8 cellular contexts compared by ENCODE assay signal in genomic region chr1:116568925-116569490, GRCh38. TPM values are rescaled to one million over a fixed set of nuclear protein-coding genes. Genes with fewer than 3 reads are reported as not detected.
A peak's percentile ranks its signal among the peaks of the same experiment; 100 is the strongest.
DNase-seq lines count a peak whose midpoint lies in the region; ATAC-seq, FAIRE-seq and TF ChIP-seq lines count a peak whose summit lies in the region.

No MANE protein-coding gene starts in this region.

- TF ChIP-seq POLR2A in GM12878 (IDR thresholded peaks at IDR 0.05; ENCODE audit: low read depth, low read length): peak; percentile 48; the same call in 1 of the 2 replicates

- no peak for DNase-seq in activated CD4-positive, alpha-beta T cell treated with anti-CD3 and anti-CD28 coated beads for 36 hours
- DNase-seq in activated CD4-positive, alpha-beta T cell treated with anti-CD3 and anti-CD28 coated beads for 48 hours: no peak
- no peak for DNase-seq in GM12878 (ENCODE audit: low read depth, low spot score)
- no peak for DNase-seq in neural crest cell (ENCODE audit: low read depth, low spot score)
- DNase-seq in NOMO-1 treated with DMSO at 0.1 percent for 48 hours (lab: John Stamatoyannopoulos, UW; ENCODE audit: unreplicated experiment): no peak
- DNase-seq in urothelium cell line (ENCODE audit: low spot score): no peak

- SMC1A ChIA-PET in GM12878 (lab: Charles Lee; ENCODE audit: uncharacterized antibody, unreplicated experiment): interaction anchor here (0.7 to 2.8 kb wide), 26 partner anchors 11 to 491 kb away, joined by 3 to 65 read pairs (median 4); partner anchors contain the start of gene TTF2

- peak overlapping the region; percentile 62 for H3K27ac Mint-ChIP-seq in activated CD4-positive, alpha-beta T cell treated with anti-CD3 and anti-CD28 coated beads for 36 hours
- H3K27ac Mint-ChIP-seq in IgD-negative memory B cell: peak overlapping the region; percentile 91 to 97 (median 95)
- no peak overlapping the region for H3K27ac Mint-ChIP-seq in neural crest cell (ENCODE audit: unreplicated experiment)

- H3K79me2 ChIP-seq in GM12878 (ENCODE audit: control insufficient read depth, insufficient read depth, low read length): peaks cover 77% of the 10 kb centered on the region

- peaks cover 62% of the 10 kb centered on the region for H3K4me1 Mint-ChIP-seq in activated CD4-positive, alpha-beta T cell treated with anti-CD3 and anti-CD28 coated beads for 36 hours
- H3K4me1 Mint-ChIP-seq in IgD-negative memory B cell (peaks cover 40 to 52% (median 43%) of the 10 kb centered on the region in 3 donors), neural crest cell (peaks cover 26% of the 10 kb centered on the region)

- peaks cover 4% of the 10 kb centered on the region for H3K9me3 Mint-ChIP-seq in activated CD4-positive, alpha-beta T cell treated with anti-CD3 and anti-CD28 coated beads for 36 hours (ENCODE audit: low read depth)
- H3K9me3 Mint-ChIP-seq in IgD-negative memory B cell: peaks cover 0 to 9% (median 5%) of the 10 kb centered on the region in 3 donors
- H3K9me3 Mint-ChIP-seq in neural crest cell: peaks cover 7% of the 10 kb centered on the region

- peaks cover 11% of the 10 kb centered on the region; the same call in 2 of the 3 replicates for H3K9me3 ChIP-seq in GM12878 (replicated peaks; ENCODE audit: control insufficient read depth, insufficient read depth, low read length)

- H3K9ac ChIP-seq in GM12878 (ENCODE audit: control insufficient read depth, insufficient read depth, low read length): peak overlapping the region; percentile 94

- in situ Hi-C loops in GM12878 (cut with MboI): loop anchor here (25.0 kb wide), 1 partner anchor 1093 kb away; no protein-coding TSS in a partner anchor

- BruUV-seq in GM12878 (replicated peaks; lab: Mats Ljungman, UMichigan): TSS peak; percentile 85

- H2AFZ ChIP-seq in GM12878 (ENCODE audit: control insufficient read depth, low read depth, low read length): no peak overlapping the region

- TF ChIP-seq EP300 in GM12878 (IDR thresholded peaks at IDR 0.05; ENCODE audit: borderline replicate concordance in 1 of 2, control insufficient read depth in 1 of 2, low read depth in 2 of 2, low read length in 2 of 2): no peak

- RAD21 ChIA-PET in GM12878 (lab: Charles Lee; ENCODE audit: unreplicated experiment): interaction anchor here (0.7 to 3.7 kb wide), 27 partner anchors 11 to 493 kb away, joined by 3 to 50 read pairs (median 4); partner anchors contain the start of genes CD101 and TTF2

- H3K36me3 ChIP-seq in GM12878 (ENCODE audit: control insufficient read depth in 2 of 2, insufficient read depth in 2 of 2, low read length in 1 of 2): peaks cover 3 to 6% of the 10 kb centered on the region in 2 experiments; a peak in 3 of 4 replicates

- TF ChIP-seq RAD21 in GM12878 (IDR thresholded peaks at IDR 0.05; ENCODE audit: insufficient read depth, low read depth, low read length): no peak

- H3K4me1 ChIP-seq in GM12878 (ENCODE audit: control insufficient read depth, insufficient read depth, low read length): peaks cover 32% of the 10 kb centered on the region

- peaks cover 8% of the 10 kb centered on the region for H3K27me3 Mint-ChIP-seq in activated CD4-positive, alpha-beta T cell treated with anti-CD3 and anti-CD28 coated beads for 36 hours
- H3K27me3 Mint-ChIP-seq in IgD-negative memory B cell: no peaks in the 10 kb centered on the region
- H3K27me3 Mint-ChIP-seq in neural crest cell (ENCODE audit: low read depth): peaks cover 10% of the 10 kb centered on the region

- H3K36me3 Mint-ChIP-seq in activated CD4-positive, alpha-beta T cell treated with anti-CD3 and anti-CD28 coated beads for 36 hours (ENCODE audit: low read depth): peaks cover 17% of the 10 kb centered on the region
- H3K36me3 Mint-ChIP-seq in IgD-negative memory B cell (peaks cover 8% of the 10 kb centered on the region), neural crest cell (ENCODE audit: low read depth) (peaks cover 11% of the 10 kb centered on the region)

- TF ChIP-seq CTCF in GM12878 (IDR thresholded peaks at IDR 0.05 in 2 of 3, conservative IDR thresholded peaks at IDR 0.05 in 1 of 3; ENCODE audit: control insufficient read depth in 2 of 3, extremely low read depth in 1 of 3, insufficient read depth in 1 of 3, low read depth in 3 of 3, low read length in 3 of 3): no peak
- no peak for TF ChIP-seq CTCF in neural crest cell (conservative IDR thresholded peaks at IDR 0.05)

- POLR2A ChIA-PET in activated CD4-positive, alpha-beta T cell treated with anti-CD3 and anti-CD28 coated beads for 36 hours (lab: Charles Lee): interaction anchor here (0.6 to 2.1 kb wide), 4 partner anchors 13 to 514 kb away, joined by 4 to 14 read pairs (median 4); partner anchors contain the start of gene TTF2
- POLR2A ChIA-PET in GM12878 (lab: Charles Lee): interaction anchor here (0.6 to 7.0 kb wide), 18 partner anchors 11 to 492 kb away, joined by 3 to 95 read pairs (median 4); partner anchors contain the start of gene TTF2

- 0% methylated on average over 2 of the region's 2 CpGs for WGBS in GM12878 (ENCODE audit: insufficient coverage, insufficient replicate concordance, low lambda C conversion rate, missing lambda C conversion rate)

- peak overlapping the region; percentile 95 for H3K27ac ChIP-seq in GM12878 (ENCODE audit: control insufficient read depth, insufficient read depth)

- peak overlapping the region; percentile 91 for H3K4me3 Mint-ChIP-seq in activated CD4-positive, alpha-beta T cell treated with anti-CD3 and anti-CD28 coated beads for 36 hours
- peak overlapping the region; percentile 95 to 99 (median 98) for H3K4me3 Mint-ChIP-seq in IgD-negative memory B cell
- H3K4me3 Mint-ChIP-seq in neural crest cell: peak overlapping the region; percentile 80

- FAIRE-seq in GM12878 (lab: Jason Lieb, UNC) (no peak), urothelium cell line (lab: Jason Lieb, UNC) (no peak)

- H3K4me2 ChIP-seq in GM12878 (ENCODE audit: control insufficient read depth, insufficient read depth): peak overlapping the region; percentile 98

- CTCF ChIA-PET in activated CD4-positive, alpha-beta T cell treated with anti-CD3 and anti-CD28 coated beads for 36 hours (lab: Charles Lee): interaction anchor here (0.5 to 2.0 kb wide), 16 partner anchors 11 to 491 kb away, joined by 3 to 11 read pairs (median 3); partner anchors contain the start of gene TTF2
- CTCF ChIA-PET in GM12878 (lab: Yijun Ruan, JAX): interaction anchor here (0.6 to 2.6 kb wide), 14 partner anchors 11 to 559 kb away, joined by 3 to 30 read pairs (median 4); no protein-coding TSS in a partner anchor

- intact Hi-C loops in activated CD4-positive, alpha-beta T cell treated with anti-CD3 and anti-CD28 coated beads for 36 hours (cut with DNase I, micrococcal nuclease): loop anchor here in 1 of 2 experiments (10.0 kb wide), 1 partner anchor 154 kb away; no protein-coding TSS in a partner anchor
- intact Hi-C loops in GM12878 (cut with micrococcal nuclease; ENCODE audit: unreplicated experiment): loop anchor here (1.0 to 2.0 kb wide), 2 partner anchors 9 to 30 kb away; no protein-coding TSS in a partner anchor

- no peaks in the 10 kb centered on the region for H4K20me1 ChIP-seq in GM12878 (ENCODE audit: control insufficient read depth, insufficient read depth)

- H3K4me3 ChIP-seq in GM12878: peak overlapping the region; percentile 97

- no peaks in the 10 kb centered on the region for H3K27me3 ChIP-seq in GM12878 (replicated peaks in 1 of 2; ENCODE audit: control insufficient read depth in 2 of 2, insufficient read depth in 2 of 2, low read length in 1 of 2)

- ATAC-seq in activated CD4-positive, alpha-beta T cell treated with anti-CD3 and anti-CD28 coated beads for 36 hours: no peak
- ATAC-seq in GM12878: no peak
- no peak for ATAC-seq in GM21360 (IDR thresholded peaks at IDR 0.05; ENCODE audit: unreplicated experiment)

TF ChIP-seq in GM12878, 131 proteins besides CTCF, POLR2A, EP300 and RAD21 (continues in another document):
- TF ChIP-seq POLR2AphosphoS2 (IDR thresholded peaks at IDR 0.05; ENCODE audit: low read depth, low read length) (peak; percentile 89), RUNX3 (IDR thresholded peaks at IDR 0.05; ENCODE audit: low read length) (no peak; the same call in 1 of the 2 replicates), TBL1XR1 (IDR thresholded peaks at IDR 0.05; ENCODE audit: low read depth, low read length) (no peak), MXI1 (IDR thresholded peaks at IDR 0.05; ENCODE audit: low read depth, low read length) (0 out of 2 replicates have a peak, but pooled peaks have one; percentile 14), SPI1 (IDR thresholded peaks at IDR 0.05; ENCODE audit: borderline replicate concordance, insufficient read depth, low read depth, low read length) (0 out of 2 replicates have a peak, but pooled peaks have one; percentile 4), BCL3 (IDR thresholded peaks at IDR 0.05; ENCODE audit: borderline replicate concordance, insufficient read depth, low read depth, low read length, poor library complexity, severe bottlenecking) (peak; percentile 11)

RNA-seq across cellular contexts. Expression of gene CD58, which starts 1.8 kb away (rescaled TPM):
- total RNA-seq in activated CD4-positive, alpha-beta T cell treated with anti-CD3 and anti-CD28 coated beads for 36 hours: 10 to 100 TPM; 12.4 to 16.0 TPM
- 29.5 TPM for polyA plus RNA-seq in IgD-negative memory B cell
- total RNA-seq in GM12878 (2013; cell fraction: nucleolus; rRNA removed): 332 and 350 TPM in 2 replicates
- total RNA-seq in GM12878 (2014; rRNA removed): 105 and 127 TPM in 2 replicates
- total RNA-seq in GM12878 (2014; rRNA removed; fragmentation: Illumina TruSeq; extraction: Trizol): 130 and 131 TPM in 2 replicates
- total RNA-seq in GM12878 (2021): 67.7 and 70.4 TPM in 2 replicates
- polyA plus RNA-seq in GM12878 (2011; ENCODE audit: low read depth): 53.2 TPM
- polyA plus RNA-seq in GM12878 (2011; rRNA removed): 172 and 229 TPM in 2 replicates
- polyA plus RNA-seq in GM12878 (2011; cell fraction: cytosol; rRNA removed): 60.9 and 69.0 TPM in 2 replicates
- polyA plus RNA-seq in GM12878 (2011; cell fraction: nucleus; rRNA removed): 101 and 112 TPM in 2 replicates
- polyA plus RNA-seq in GM12878 (2012): 83.8 and 106 TPM in 2 replicates
- 164 and 219 TPM in 2 replicates for polyA plus RNA-seq in GM12878 (2014; fragmentation: Illumina TruSeq; extraction: Trizol)
- polyA plus RNA-seq in GM12878 (2014; fragmentation: Nextera tagmentation; extraction: Ambion mirVana): 100 to 1,000 TPM; 110 to 125 TPM
- polyA plus RNA-seq in GM12878 (2014; rRNA removed): 95.3 and 128 TPM in 2 replicates
- 100 to 1,000 TPM; 241 to 252 TPM for polyA plus RNA-seq in GM12878 (2016; fragmentation: Nextera tagmentation; extraction: Ambion mirVana)
- polyA minus RNA-seq in GM12878 (2011; rRNA and poly(A)+ RNA removed): 56.7 and 124 TPM in 2 replicates
- 24.1 and 29.8 TPM in 2 replicates for polyA minus RNA-seq in GM12878 (2011; cell fraction: cytosol; rRNA and poly(A)+ RNA removed)
- 84.6 and 101 TPM in 2 replicates for polyA minus RNA-seq in GM12878 (2011; cell fraction: nucleus; rRNA and poly(A)+ RNA removed)
- 7.1 and 9.0 TPM in 2 replicates for total RNA-seq in neural crest cell
